Comparison of ENCODE assay signal across 27 cellular contexts in genomic region chr5:102933721-102934459, GRCh38.
"Had no signal": no experiment of that assay in that cellular context is flagged by ENCODE, and none has a peak within 500 bp of the region (broad histone marks: within the 10 kb centered on the region; RNA-seq: fewer than 3 reads in every experiment).

No MANE protein-coding gene starts in this region.

- H2AFZ ChIP-seq: parathyroid adenoma had no signal

- H3K79me2 ChIP-seq: parathyroid adenoma had no signal

- DNase-seq: dermis blood vessel endothelial cell; effector memory CD4-positive, alpha-beta T cell; foreskin keratinocyte; heart right ventricle; hippocampal formation; left ventricle myocardium inferior; lower lobe of right lung; naive thymus-derived CD8-positive, alpha-beta T cell; stimulated activated CD4-positive, alpha-beta T cell treated with anti-CD3 and anti-CD28 coated beads, Interleukin-12 subunit alpha, Interleukin-12 subunit beta, amount 100 ng/mL, for 4 hours; stimulated activated CD4-positive, alpha-beta T cell treated with anti-CD3 and anti-CD28 coated beads, Interleukin-1b, Interleukin-23, amount 100 ng/mL, for 48 hours; stimulated activated CD4-positive, alpha-beta T cell treated with anti-CD3 and anti-CD28 coated beads, Interleukin-4, amount 100 ng/mL, for 1 hour; stimulated activated CD8-positive, alpha-beta memory T cell treated with anti-CD3 and anti-CD28 coated beads, Interleukin-4, amount 100 ng/mL, for 48 hours; stimulated activated naive CD4-positive, alpha-beta T cell; stimulated activated naive CD8-positive, alpha-beta T cell treated with anti-CD3 and anti-CD28 coated beads, Interleukin-15, amount 100 ng/mL, for 72 hours; thyroid gland; trophoblast cell had no signal

- FAIRE-seq: endothelial cell of umbilical vein, islet of Langerhans had no signal

- H3K4me1 Mint-ChIP-seq: stimulated activated naive CD8-positive, alpha-beta T cell treated with anti-CD3 and anti-CD28 coated beads, Interleukin-15, amount 100 ng/mL, for 72 hours had no signal

- H3K9me3 Mint-ChIP-seq: naive thymus-derived CD8-positive, alpha-beta T cell; neural crest cell; stimulated activated naive CD8-positive, alpha-beta T cell treated with anti-CD3 and anti-CD28 coated beads, Interleukin-15, amount 100 ng/mL, for 72 hours had no signal

- H3K9me3 ChIP-seq: esophagus muscularis mucosa, gastroesophageal sphincter, heart right ventricle, left ventricle myocardium inferior, lower lobe of right lung, right atrium auricular region, thyroid gland, vagina had no signal

- H3K27ac Mint-ChIP-seq: naive thymus-derived CD8-positive, alpha-beta T cell; progenitor cell of endocrine pancreas; stimulated activated naive CD8-positive, alpha-beta T cell treated with anti-CD3 and anti-CD28 coated beads, Interleukin-15, amount 100 ng/mL, for 72 hours had no signal

- H3K4me2 ChIP-seq: smooth muscle cell had no signal

- H3K4me1 ChIP-seq: foreskin keratinocyte, gastroesophageal sphincter, lower lobe of right lung, parathyroid adenoma, vagina had no signal

- H3K27me3 ChIP-seq: esophagus muscularis mucosa, foreskin keratinocyte, gastroesophageal sphincter, heart right ventricle, right atrium auricular region, thyroid gland, vagina had no signal

- H3K27ac ChIP-seq: coronary artery, esophagus muscularis mucosa, foreskin keratinocyte, gastroesophageal sphincter, lower lobe of right lung, parathyroid adenoma, right atrium auricular region, thyroid gland, vagina had no signal

- H3K4me3 ChIP-seq: coronary artery, esophagus muscularis mucosa, gastroesophageal sphincter, heart right ventricle, left ventricle myocardium inferior, lower lobe of right lung, right atrium auricular region, smooth muscle cell, thyroid gland, vagina had no signal

- H3K9ac ChIP-seq: parathyroid adenoma had no signal

- H3K4me3 Mint-ChIP-seq: naive thymus-derived CD8-positive, alpha-beta T cell; neural crest cell; stimulated activated naive CD8-positive, alpha-beta T cell treated with anti-CD3 and anti-CD28 coated beads, Interleukin-15, amount 100 ng/mL, for 72 hours had no signal

- H3K27me3 Mint-ChIP-seq: naive thymus-derived CD8-positive, alpha-beta T cell; progenitor cell of endocrine pancreas; stimulated activated naive CD8-positive, alpha-beta T cell treated with anti-CD3 and anti-CD28 coated beads, Interleukin-15, amount 100 ng/mL, for 72 hours had no signal

- H3K36me3 ChIP-seq: thyroid gland, vagina had no signal
